Comparison of ENCODE assay signal across 1 cellular context in the genomic region with DNA sequence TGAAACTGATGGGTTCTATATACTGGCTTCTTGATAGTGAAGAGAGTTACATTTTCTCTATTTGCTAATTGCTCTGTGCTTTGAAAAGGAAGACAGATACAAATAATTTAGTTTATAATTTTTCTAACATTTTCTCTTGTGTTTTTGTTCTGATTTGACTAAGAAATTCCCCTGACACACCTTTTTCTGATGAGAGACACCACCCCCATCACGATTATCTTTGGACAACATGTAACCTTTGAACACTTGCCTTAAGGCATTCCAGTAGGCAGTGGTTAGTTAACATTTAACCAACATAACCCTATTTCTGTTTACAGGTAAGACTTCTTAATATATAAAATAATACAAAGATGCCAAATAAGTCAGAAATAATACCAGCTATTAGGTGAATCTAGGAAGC.
A peak's percentile ranks its signal among the peaks of the same experiment; 100 is the strongest.
TF ChIP-seq lines count a peak whose summit lies in the region.

No MANE protein-coding gene starts in this region.

TF ChIP-seq in HepG2, 621 proteins besides CTCF, POLR2A, EP300 and RAD21 (continued from another document):
- TF ChIP-seq, protein P1, sequence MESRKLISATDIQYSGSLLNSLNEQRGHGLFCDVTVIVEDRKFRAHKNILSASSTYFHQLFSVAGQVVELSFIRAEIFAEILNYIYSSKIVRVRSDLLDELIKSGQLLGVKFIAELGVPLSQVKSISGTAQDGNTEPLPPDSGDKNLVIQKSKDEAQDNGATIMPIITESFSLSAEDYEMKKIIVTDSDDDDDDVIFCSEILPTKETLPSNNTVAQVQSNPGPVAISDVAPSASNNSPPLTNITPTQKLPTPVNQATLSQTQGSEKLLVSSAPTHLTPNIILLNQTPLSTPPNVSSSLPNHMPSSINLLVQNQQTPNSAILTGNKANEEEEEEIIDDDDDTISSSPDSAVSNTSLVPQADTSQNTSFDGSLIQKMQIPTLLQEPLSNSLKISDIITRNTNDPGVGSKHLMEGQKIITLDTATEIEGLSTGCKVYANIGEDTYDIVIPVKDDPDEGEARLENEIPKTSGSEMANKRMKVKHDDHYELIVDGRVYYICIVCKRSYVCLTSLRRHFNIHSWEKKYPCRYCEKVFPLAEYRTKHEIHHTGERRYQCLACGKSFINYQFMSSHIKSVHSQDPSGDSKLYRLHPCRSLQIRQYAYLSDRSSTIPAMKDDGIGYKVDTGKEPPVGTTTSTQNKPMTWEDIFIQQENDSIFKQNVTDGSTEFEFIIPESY (CRISPR knock-in tag; IDR thresholded peaks at IDR 0.05): no peak
- TF ChIP-seq SRY (CRISPR knock-in tag; IDR thresholded peaks at IDR 0.05) (no peak), KMT2A (CRISPR knock-in tag; IDR thresholded peaks at IDR 0.05) (no peak), TARDBP (CRISPR knock-in tag; IDR thresholded peaks at IDR 0.05) (no peak), ZNF160 (CRISPR knock-in tag; IDR thresholded peaks at IDR 0.05) (no peak), KDM2A (CRISPR knock-in tag; IDR thresholded peaks at IDR 0.05; ENCODE audit: borderline replicate concordance, low read depth) (no peak), GTF2F1 (IDR thresholded peaks at IDR 0.05; ENCODE audit: low read length) (no peak), CEBPB (IDR thresholded peaks at IDR 0.05; ENCODE audit: borderline replicate concordance, low read depth, low read length) (no peak), KDM5A (IDR thresholded peaks at IDR 0.05; ENCODE audit: borderline replicate concordance, low read length) (no peak), SMARCE1 (IDR thresholded peaks at IDR 0.05; ENCODE audit: borderline replicate concordance) (no peak), PITX1 (CRISPR knock-in tag; IDR thresholded peaks at IDR 0.05) (no peak), MAFK (conservative IDR thresholded peaks at IDR 0.05 in 1 of 2, IDR thresholded peaks at IDR 0.05 in 1 of 2; ENCODE audit: low read length in 2 of 2) (0 out of 4 replicates have a peak, but pooled peaks of 1 of the 2 experiments have one; percentile 3), CREB1 (IDR thresholded peaks at IDR 0.05) (no peak), CREB1 (CRISPR knock-in tag; IDR thresholded peaks at IDR 0.05) (0 out of 2 replicates have a peak, but pooled peaks have one; percentile 34), SCMH1 (CRISPR knock-in tag; IDR thresholded peaks at IDR 0.05; ENCODE audit: borderline replicate concordance) (no peak), KDM6A (CRISPR knock-in tag; IDR thresholded peaks at IDR 0.05; ENCODE audit: low read depth) (peak; percentile 78), ZSCAN20 (CRISPR knock-in tag; IDR thresholded peaks at IDR 0.05; ENCODE audit: borderline replicate concordance) (no peak), ZBTB1 (CRISPR knock-in tag; IDR thresholded peaks at IDR 0.05; ENCODE audit: borderline replicate concordance) (no peak)
- TF ChIP-seq, protein P2, sequence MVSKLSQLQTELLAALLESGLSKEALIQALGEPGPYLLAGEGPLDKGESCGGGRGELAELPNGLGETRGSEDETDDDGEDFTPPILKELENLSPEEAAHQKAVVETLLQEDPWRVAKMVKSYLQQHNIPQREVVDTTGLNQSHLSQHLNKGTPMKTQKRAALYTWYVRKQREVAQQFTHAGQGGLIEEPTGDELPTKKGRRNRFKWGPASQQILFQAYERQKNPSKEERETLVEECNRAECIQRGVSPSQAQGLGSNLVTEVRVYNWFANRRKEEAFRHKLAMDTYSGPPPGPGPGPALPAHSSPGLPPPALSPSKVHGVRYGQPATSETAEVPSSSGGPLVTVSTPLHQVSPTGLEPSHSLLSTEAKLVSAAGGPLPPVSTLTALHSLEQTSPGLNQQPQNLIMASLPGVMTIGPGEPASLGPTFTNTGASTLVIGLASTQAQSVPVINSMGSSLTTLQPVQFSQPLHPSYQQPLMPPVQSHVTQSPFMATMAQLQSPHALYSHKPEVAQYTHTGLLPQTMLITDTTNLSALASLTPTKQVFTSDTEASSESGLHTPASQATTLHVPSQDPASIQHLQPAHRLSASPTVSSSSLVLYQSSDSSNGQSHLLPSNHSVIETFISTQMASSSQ (IDR thresholded peaks at IDR 0.05; ENCODE audit: low read depth): peak; percentile 93
- TF ChIP-seq, protein P2 (CRISPR knock-in tag; IDR thresholded peaks at IDR 0.05; ENCODE audit: borderline replicate concordance): peak; percentile 86; the same call in 1 of the 2 replicates
- TF ChIP-seq, protein P3, sequence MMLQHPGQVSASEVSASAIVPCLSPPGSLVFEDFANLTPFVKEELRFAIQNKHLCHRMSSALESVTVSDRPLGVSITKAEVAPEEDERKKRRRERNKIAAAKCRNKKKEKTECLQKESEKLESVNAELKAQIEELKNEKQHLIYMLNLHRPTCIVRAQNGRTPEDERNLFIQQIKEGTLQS (CRISPR knock-in tag; IDR thresholded peaks at IDR 0.05): no peak
- TF ChIP-seq, protein P4, sequence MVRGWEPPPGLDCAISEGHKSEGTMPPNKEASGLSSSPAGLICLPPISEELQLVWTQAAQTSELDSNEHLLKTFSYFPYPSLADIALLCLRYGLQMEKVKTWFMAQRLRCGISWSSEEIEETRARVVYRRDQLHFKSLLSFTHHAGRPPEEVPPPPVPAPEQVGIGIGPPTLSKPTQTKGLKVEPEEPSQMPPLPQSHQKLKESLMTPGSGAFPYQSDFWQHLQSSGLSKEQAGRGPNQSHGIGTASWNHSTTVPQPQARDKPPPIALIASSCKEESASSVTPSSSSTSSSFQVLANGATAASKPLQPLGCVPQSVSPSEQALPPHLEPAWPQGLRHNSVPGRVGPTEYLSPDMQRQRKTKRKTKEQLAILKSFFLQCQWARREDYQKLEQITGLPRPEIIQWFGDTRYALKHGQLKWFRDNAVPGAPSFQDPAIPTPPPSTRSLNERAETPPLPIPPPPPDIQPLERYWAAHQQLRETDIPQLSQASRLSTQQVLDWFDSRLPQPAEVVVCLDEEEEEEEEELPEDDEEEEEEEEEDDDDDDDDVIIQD (CRISPR knock-in tag; IDR thresholded peaks at IDR 0.05; ENCODE audit: low read depth): peak; percentile 17; the same call in 1 of the 2 replicates
- TF ChIP-seq, protein P5, sequence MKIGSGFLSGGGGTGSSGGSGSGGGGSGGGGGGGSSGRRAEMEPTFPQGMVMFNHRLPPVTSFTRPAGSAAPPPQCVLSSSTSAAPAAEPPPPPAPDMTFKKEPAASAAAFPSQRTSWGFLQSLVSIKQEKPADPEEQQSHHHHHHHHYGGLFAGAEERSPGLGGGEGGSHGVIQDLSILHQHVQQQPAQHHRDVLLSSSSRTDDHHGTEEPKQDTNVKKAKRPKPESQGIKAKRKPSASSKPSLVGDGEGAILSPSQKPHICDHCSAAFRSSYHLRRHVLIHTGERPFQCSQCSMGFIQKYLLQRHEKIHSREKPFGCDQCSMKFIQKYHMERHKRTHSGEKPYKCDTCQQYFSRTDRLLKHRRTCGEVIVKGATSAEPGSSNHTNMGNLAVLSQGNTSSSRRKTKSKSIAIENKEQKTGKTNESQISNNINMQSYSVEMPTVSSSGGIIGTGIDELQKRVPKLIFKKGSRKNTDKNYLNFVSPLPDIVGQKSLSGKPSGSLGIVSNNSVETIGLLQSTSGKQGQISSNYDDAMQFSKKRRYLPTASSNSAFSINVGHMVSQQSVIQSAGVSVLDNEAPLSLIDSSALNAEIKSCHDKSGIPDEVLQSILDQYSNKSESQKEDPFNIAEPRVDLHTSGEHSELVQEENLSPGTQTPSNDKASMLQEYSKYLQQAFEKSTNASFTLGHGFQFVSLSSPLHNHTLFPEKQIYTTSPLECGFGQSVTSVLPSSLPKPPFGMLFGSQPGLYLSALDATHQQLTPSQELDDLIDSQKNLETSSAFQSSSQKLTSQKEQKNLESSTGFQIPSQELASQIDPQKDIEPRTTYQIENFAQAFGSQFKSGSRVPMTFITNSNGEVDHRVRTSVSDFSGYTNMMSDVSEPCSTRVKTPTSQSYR (CRISPR knock-in tag; IDR thresholded peaks at IDR 0.05; ENCODE audit: borderline replicate concordance): peak; percentile 85
- TF ChIP-seq, protein P6, sequence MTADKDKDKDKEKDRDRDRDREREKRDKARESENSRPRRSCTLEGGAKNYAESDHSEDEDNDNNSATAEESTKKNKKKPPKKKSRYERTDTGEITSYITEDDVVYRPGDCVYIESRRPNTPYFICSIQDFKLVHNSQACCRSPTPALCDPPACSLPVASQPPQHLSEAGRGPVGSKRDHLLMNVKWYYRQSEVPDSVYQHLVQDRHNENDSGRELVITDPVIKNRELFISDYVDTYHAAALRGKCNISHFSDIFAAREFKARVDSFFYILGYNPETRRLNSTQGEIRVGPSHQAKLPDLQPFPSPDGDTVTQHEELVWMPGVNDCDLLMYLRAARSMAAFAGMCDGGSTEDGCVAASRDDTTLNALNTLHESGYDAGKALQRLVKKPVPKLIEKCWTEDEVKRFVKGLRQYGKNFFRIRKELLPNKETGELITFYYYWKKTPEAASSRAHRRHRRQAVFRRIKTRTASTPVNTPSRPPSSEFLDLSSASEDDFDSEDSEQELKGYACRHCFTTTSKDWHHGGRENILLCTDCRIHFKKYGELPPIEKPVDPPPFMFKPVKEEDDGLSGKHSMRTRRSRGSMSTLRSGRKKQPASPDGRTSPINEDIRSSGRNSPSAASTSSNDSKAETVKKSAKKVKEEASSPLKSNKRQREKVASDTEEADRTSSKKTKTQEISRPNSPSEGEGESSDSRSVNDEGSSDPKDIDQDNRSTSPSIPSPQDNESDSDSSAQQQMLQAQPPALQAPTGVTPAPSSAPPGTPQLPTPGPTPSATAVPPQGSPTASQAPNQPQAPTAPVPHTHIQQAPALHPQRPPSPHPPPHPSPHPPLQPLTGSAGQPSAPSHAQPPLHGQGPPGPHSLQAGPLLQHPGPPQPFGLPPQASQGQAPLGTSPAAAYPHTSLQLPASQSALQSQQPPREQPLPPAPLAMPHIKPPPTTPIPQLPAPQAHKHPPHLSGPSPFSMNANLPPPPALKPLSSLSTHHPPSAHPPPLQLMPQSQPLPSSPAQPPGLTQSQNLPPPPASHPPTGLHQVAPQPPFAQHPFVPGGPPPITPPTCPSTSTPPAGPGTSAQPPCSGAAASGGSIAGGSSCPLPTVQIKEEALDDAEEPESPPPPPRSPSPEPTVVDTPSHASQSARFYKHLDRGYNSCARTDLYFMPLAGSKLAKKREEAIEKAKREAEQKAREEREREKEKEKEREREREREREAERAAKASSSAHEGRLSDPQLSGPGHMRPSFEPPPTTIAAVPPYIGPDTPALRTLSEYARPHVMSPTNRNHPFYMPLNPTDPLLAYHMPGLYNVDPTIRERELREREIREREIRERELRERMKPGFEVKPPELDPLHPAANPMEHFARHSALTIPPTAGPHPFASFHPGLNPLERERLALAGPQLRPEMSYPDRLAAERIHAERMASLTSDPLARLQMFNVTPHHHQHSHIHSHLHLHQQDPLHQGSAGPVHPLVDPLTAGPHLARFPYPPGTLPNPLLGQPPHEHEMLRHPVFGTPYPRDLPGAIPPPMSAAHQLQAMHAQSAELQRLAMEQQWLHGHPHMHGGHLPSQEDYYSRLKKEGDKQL (CRISPR knock-in tag; IDR thresholded peaks at IDR 0.05; ENCODE audit: low read depth): 0 out of 2 replicates have a peak, but pooled peaks have one; percentile 28
- TF ChIP-seq, protein P7, sequence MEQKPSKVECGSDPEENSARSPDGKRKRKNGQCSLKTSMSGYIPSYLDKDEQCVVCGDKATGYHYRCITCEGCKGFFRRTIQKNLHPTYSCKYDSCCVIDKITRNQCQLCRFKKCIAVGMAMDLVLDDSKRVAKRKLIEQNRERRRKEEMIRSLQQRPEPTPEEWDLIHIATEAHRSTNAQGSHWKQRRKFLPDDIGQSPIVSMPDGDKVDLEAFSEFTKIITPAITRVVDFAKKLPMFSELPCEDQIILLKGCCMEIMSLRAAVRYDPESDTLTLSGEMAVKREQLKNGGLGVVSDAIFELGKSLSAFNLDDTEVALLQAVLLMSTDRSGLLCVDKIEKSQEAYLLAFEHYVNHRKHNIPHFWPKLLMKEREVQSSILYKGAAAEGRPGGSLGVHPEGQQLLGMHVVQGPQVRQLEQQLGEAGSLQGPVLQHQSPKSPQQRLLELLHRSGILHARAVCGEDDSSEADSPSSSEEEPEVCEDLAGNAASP (CRISPR knock-in tag; IDR thresholded peaks at IDR 0.05; ENCODE audit: borderline replicate concordance): peak; percentile 87
